8 cellular contexts compared by ENCODE assay signal in genomic region chr4:147731611-147732515, GRCh38. TPM values are rescaled to one million over a fixed set of nuclear protein-coding genes. Genes with fewer than 3 reads are reported as not detected.
DNase-seq lines count a peak whose midpoint lies in the region; ATAC-seq, FAIRE-seq and TF ChIP-seq lines count a peak whose summit lies in the region.

ARHGAP10 (plus strand) TSS chr4:147732088; CDS start chr4:147732302, 214 bp downstream.

- H3K79me2 ChIP-seq in HepG2 (ENCODE audit: insufficient read depth, low read length) = no peaks in the 10 kb centered on the region

- TF ChIP-seq CTCF in HEK293 (tag by site-specific recombination; IDR thresholded peaks at IDR 0.05) (peak; percentile 62), NB4 (IDR thresholded peaks at IDR 0.05; ENCODE audit: low read depth, low read length) (no peak), coronary artery (IDR thresholded peaks at IDR 0.05) (no peak), HepG2 (CRISPR knock-in tag; IDR thresholded peaks at IDR 0.05) (no peak)

- H3K27ac ChIP-seq in HEK293 (ENCODE audit: extremely low read depth, low read depth, low read length) = peak within 1 kb of the TSS; percentile 97
- H3K27ac ChIP-seq in coronary artery = peak within 1 kb of the TSS; percentile 89 to 92
- no peak within 1 kb of the TSS for H3K27ac ChIP-seq in HepG2 (ENCODE audit: extremely low read length, insufficient read depth, low read length)

- 1% methylated on average over 39 of the region's 104 CpGs for WGBS in HepG2 (ENCODE audit: low lambda C conversion rate)

- intact Hi-C loops in HepG2 (cut with micrococcal nuclease; ENCODE audit: unreplicated experiment) = loop anchor here (5.0 kb wide), 1 partner anchor 115 kb away; the partner anchor contains the start of gene TMEM184C

- peak; percentile 87 for ATAC-seq in HepG2

- peak within 1 kb of the TSS; percentile 27 for H2AFZ ChIP-seq in HepG2 (ENCODE audit: low read length)

- 0 out of 2 replicates have a peak within 1 kb of the TSS, but pooled peaks have one; percentile 43 for H3K9ac ChIP-seq in HepG2 (ENCODE audit: insufficient read depth, low read depth, low read length)

- POLR2A ChIA-PET in HEK293 (lab: Yijun Ruan, JAX) (interaction anchor here (0.7 to 2.6 kb wide), 7 partner anchors 38 to 114 kb away, joined by 3 to 9 read pairs (median 3); partner anchors contain the start of gene TMEM184C), HepG2 (lab: Yijun Ruan, JAX) (interaction anchor here (0.8 to 1.7 kb wide), 2 partner anchors 9 to 115 kb away, joined by 3 read pairs; partner anchors contain the start of gene TMEM184C)

- in situ Hi-C loops in HepG2 (cut with HindIII; ENCODE audit: extremely low pct_ligation_motif_present, low pct_unique_long_range_greater_than_20kb) = no loop called here

- BruUV-seq in HepG2 (replicated peaks; lab: Mats Ljungman, UMichigan) = no TSS peak

- TF ChIP-seq EP300 in HepG2 (IDR thresholded peaks at IDR 0.05; ENCODE audit: low read depth in 2 of 2, low read length in 2 of 2) = no peak
- no peak for TF ChIP-seq EP300 in HepG2 (CRISPR knock-in tag; IDR thresholded peaks at IDR 0.05; ENCODE audit: borderline replicate concordance)

- no peaks in the 10 kb centered on the region for H3K36me3 ChIP-seq in HEK293 (ENCODE audit: control insufficient read depth in 2 of 2, insufficient read depth in 1 of 2, low read length in 2 of 2)
- no peaks in the 10 kb centered on the region for H3K36me3 ChIP-seq in HepG2 (replicated peaks in 1 of 2; ENCODE audit: control insufficient read depth in 1 of 2, insufficient read depth in 2 of 2, low read length in 2 of 2)

- H4K20me1 ChIP-seq in HepG2 (ENCODE audit: insufficient read depth, low read length) = no peaks in the 10 kb centered on the region

- H3K9me3 ChIP-seq in HEK293 (ENCODE audit: control insufficient read depth, insufficient read depth, low read depth, low read length) (no peaks in the 10 kb centered on the region), HepG2 (ENCODE audit: low read length) (no peaks in the 10 kb centered on the region)

- no peak for TF ChIP-seq RAD21 in HepG2 (CRISPR knock-in tag; IDR thresholded peaks at IDR 0.05)

- FAIRE-seq in GM12891 (lab: Jason Lieb, UNC) = peak; percentile 47
- no peak for FAIRE-seq in HepG2 (lab: Jason Lieb, UNC)

- H3K4me3 ChIP-seq in HEK293 (ENCODE audit: low read depth, low read length) (peak within 1 kb of the TSS; percentile 58), NB4 (ENCODE audit: low read depth, low read length) (no peak within 1 kb of the TSS), coronary artery (peak within 1 kb of the TSS; percentile 89), HepG2 (replicated peaks in 1 of 3; ENCODE audit: insufficient read depth in 1 of 3, low read depth in 2 of 3, low read length in 3 of 3) (peak within 1 kb of the TSS; percentile 56 to 77 (median 66))

- CTCF ChIA-PET in HEK293 (lab: Yijun Ruan, JAX) (interaction anchor here (0.5 to 3.0 kb wide), 10 partner anchors 34 to 414 kb away, joined by 3 to 10 read pairs (median 3); no protein-coding TSS in a partner anchor), HepG2 (lab: Yijun Ruan, JAX; ENCODE audit: low intra/inter-chr PET ratio, low total read pairs) (no interaction called here)

- TF ChIP-seq POLR2A in GM12891 (IDR thresholded peaks at IDR 0.05; ENCODE audit: low read depth, low read length) (peak; percentile 33; the same call in 1 of the 2 replicates), NB4 (IDR thresholded peaks at IDR 0.05; ENCODE audit: extremely low read depth, insufficient read length) (no peak), HepG2 (IDR thresholded peaks at IDR 0.05; ENCODE audit: insufficient read depth in 1 of 2, low read depth in 2 of 2, low read length in 2 of 2) (no peak)

- H3K27me3 ChIP-seq in HepG2 (ENCODE audit: control insufficient read depth in 1 of 2, insufficient read depth in 2 of 2, low read length in 2 of 2) = peaks cover 2 to 41% of the 10 kb centered on the region in 2 experiments; a peak in 4 of 5 replicates

- DNase-seq in GM12891 (ENCODE audit: insufficient read length, low spot score) (peak; percentile 49), NB4 (ENCODE audit: low read depth) (peak; percentile 61), coronary artery (ENCODE audit: low spot score) (peak; percentile 86), HepG2 (ENCODE audit: low spot score) (no peak), NCI-H128 (lab: John Stamatoyannopoulos, UW; ENCODE audit: unreplicated experiment) (no peak)
- peak; percentile 76 for DNase-seq in activated CD4-positive, alpha-beta T cell treated with anti-CD3 and anti-CD28 coated beads for 48 hours
- peak; percentile 67 to 74 for DNase-seq in stimulated activated CD4-positive, alpha-beta T cell treated with anti-CD3 and anti-CD28 coated beads, Interleukin-4, amount 100 ng/mL, for 4 hours

- H3K4me2 ChIP-seq in HepG2 (ENCODE audit: low read depth, low read length) = peak within 1 kb of the TSS; percentile 81

- peaks cover 16% of the 10 kb centered on the region for H3K4me1 ChIP-seq in HEK293 (ENCODE audit: control insufficient read depth, insufficient read depth, low read length)
- peaks cover 32% of the 10 kb centered on the region for H3K4me1 ChIP-seq in HepG2 (ENCODE audit: insufficient read depth, low read length)

TF ChIP-seq in GM12891, 5 proteins besides CTCF, POLR2A, EP300 and RAD21:
- TF ChIP-seq TAF1 (IDR thresholded peaks at IDR 0.05; ENCODE audit: low read depth, low read length) (no peak), POU2F2 (IDR thresholded peaks at IDR 0.05; ENCODE audit: low read depth, low read length) (no peak), SPI1 (IDR thresholded peaks at IDR 0.05; ENCODE audit: low read depth, low read length) (no peak), PAX5 (IDR thresholded peaks at IDR 0.05; ENCODE audit: insufficient read depth, low read length, severe bottlenecking) (no peak), POLR2AphosphoS5 (IDR thresholded peaks at IDR 0.05; ENCODE audit: low read depth, low read length) (no peak)

TF ChIP-seq in HEK293, 187 proteins besides CTCF, POLR2A, EP300 and RAD21 (continues in another document):
- TF ChIP-seq ZNF341 (tag by site-specific recombination; IDR thresholded peaks at IDR 0.05; ENCODE audit: low read depth) (0 out of 2 replicates have a peak, but pooled peaks have one; percentile 28), ZNF660 (tag by site-specific recombination; IDR thresholded peaks at IDR 0.05) (no peak), GLIS2 (tag by site-specific recombination; IDR thresholded peaks at IDR 0.05) (peak; percentile 88), ZNF843 (tag by site-specific recombination; IDR thresholded peaks at IDR 0.05) (no peak; the same call in none of the 2 replicates), ZNF501 (tag by site-specific recombination; IDR thresholded peaks at IDR 0.05) (peak; percentile 74; the same call in 1 of the 2 replicates)

TF ChIP-seq in HepG2, 621 proteins besides CTCF, POLR2A, EP300 and RAD21 (continues in another document):
- TF ChIP-seq ZBTB46 (CRISPR knock-in tag; IDR thresholded peaks at IDR 0.05; ENCODE audit: borderline replicate concordance) = no peak
- no peak for TF ChIP-seq ZNF343 (CRISPR knock-in tag; IDR thresholded peaks at IDR 0.05)
- no peak for TF ChIP-seq TEAD2 (CRISPR knock-in tag; IDR thresholded peaks at IDR 0.05)
- TF ChIP-seq ZNF446 (CRISPR knock-in tag; IDR thresholded peaks at IDR 0.05) = no peak
- no peak for TF ChIP-seq SIX4 (CRISPR knock-in tag; IDR thresholded peaks at IDR 0.05)
- peak; percentile 51 for TF ChIP-seq FOSL2 (CRISPR knock-in tag; IDR thresholded peaks at IDR 0.05)

RNA-seq across cellular contexts. Expression of gene ARHGAP10, which starts in this region (rescaled TPM):
- polyA plus RNA-seq in GM12891 (2012; ENCODE audit: low read depth, missing spikeins) = 13.3 TPM
- 1.6 TPM in 2 replicates for total RNA-seq in HepG2 (2016; rRNA removed; fragmentation: Illumina TruSeq; extraction: Trizol)
- total RNA-seq in HepG2 (2016; cell fraction: cytosol; rRNA removed; fragmentation: Illumina TruSeq; extraction: Trizol; ENCODE audit: low read depth) = 2.0 and 2.5 TPM in 2 replicates
- total RNA-seq in HepG2 (2016; cell fraction: insoluble cytoplasmic fraction; rRNA removed; fragmentation: Illumina TruSeq; extraction: Trizol) = 1.8 and 1.9 TPM in 2 replicates
- 1.4 TPM in 2 replicates for total RNA-seq in HepG2 (2016; cell fraction: membrane; rRNA removed; fragmentation: Illumina TruSeq; extraction: Trizol)
- 3.0 and 3.3 TPM in 2 replicates for total RNA-seq in HepG2 (2016; cell fraction: nucleus; rRNA removed; fragmentation: Illumina TruSeq; extraction: Trizol)
- 0.39 and 0.45 TPM in 2 replicates for polyA plus RNA-seq in HepG2 (2011; rRNA removed)
- polyA plus RNA-seq in HepG2 (2011; cell fraction: cytosol; rRNA removed) = 0.25 and 0.41 TPM in 2 replicates
- 0.45 and 0.52 TPM in 2 replicates for polyA plus RNA-seq in HepG2 (2011; cell fraction: nucleus; rRNA removed)
- polyA plus RNA-seq in HepG2 (2012) = 0.28 and 0.37 TPM in 2 replicates
- 0.10 and 0.16 TPM in 2 replicates for polyA plus RNA-seq in HepG2 (2016; cell fraction: cytosol; fragmentation: Illumina TruSeq; extraction: Trizol; ENCODE audit: low read depth)
- 1.3 and 1.4 TPM in 2 replicates for polyA plus RNA-seq in HepG2 (2016; cell fraction: insoluble cytoplasmic fraction; fragmentation: Illumina TruSeq; extraction: Trizol; ENCODE audit: low read depth)
- polyA plus RNA-seq in HepG2 (2016; cell fraction: membrane; fragmentation: Illumina TruSeq; extraction: Trizol; ENCODE audit: low read depth) = 0.26 and 0.31 TPM in 2 replicates
- 1.0 and 1.2 TPM in 2 replicates for polyA plus RNA-seq in HepG2 (2016; cell fraction: nucleus; fragmentation: Illumina TruSeq; extraction: Trizol; ENCODE audit: insufficient read depth, low read depth)
- polyA minus RNA-seq in HepG2 (2011; rRNA and poly(A)+ RNA removed; ENCODE audit: low replicate concordance) = 0.66 and 10.5 TPM in 2 replicates
- 0.53 and 0.59 TPM in 2 replicates for polyA minus RNA-seq in HepG2 (2011; cell fraction: cytosol; rRNA and poly(A)+ RNA removed)
- polyA minus RNA-seq in HepG2 (2011; cell fraction: nucleus; rRNA and poly(A)+ RNA removed) = 1.7 and 3.1 TPM in 2 replicates

Comparison
In these comparisons a context has a peak if more than half of its experiments do, and no peak if none do; other contexts are left out.
1. DNase-seq: peak in GM12891 (single experiment), NB4 (single experiment), activated CD4-positive, alpha-beta T cell treated with anti-CD3 and anti-CD28 coated beads for 48 hours (single experiment), coronary artery (single experiment) and stimulated activated CD4-positive, alpha-beta T cell treated with anti-CD3 and anti-CD28 coated beads, Interleukin-4, amount 100 ng/mL, for 4 hours (2 of 2); none in HepG2 (single experiment) and NCI-H128 (single experiment).